In the genomic region with DNA sequence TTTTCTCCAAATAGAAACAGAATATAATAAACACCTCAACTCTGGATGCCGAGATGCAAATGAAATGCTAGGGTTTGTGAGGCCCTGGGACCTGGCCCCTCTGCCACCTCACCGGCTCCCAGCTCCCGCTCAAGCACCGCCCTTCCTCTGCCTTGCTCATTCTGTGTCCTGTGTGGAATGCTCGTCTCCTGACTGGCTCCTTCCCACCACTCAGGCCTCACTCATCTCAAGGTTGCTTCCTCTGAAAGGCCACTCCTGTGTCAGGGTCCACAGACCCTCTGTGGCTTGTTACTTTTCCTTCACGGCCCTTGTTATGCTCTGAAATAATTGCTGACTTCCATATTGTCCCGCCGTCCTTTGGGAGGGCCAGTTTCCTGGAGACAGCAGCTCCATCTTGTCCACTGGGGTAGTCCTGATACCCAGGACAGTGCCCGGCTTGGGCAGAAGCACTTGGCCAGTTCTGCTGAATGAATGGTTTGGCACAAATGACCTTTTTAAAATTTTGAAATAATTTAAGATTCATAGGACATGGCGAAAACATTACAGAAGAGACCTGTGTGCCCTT, we compare ENCODE assay signal across 4 cellular contexts.
TF ChIP-seq lines count a peak whose summit lies in the region.

No MANE protein-coding gene starts in this region.

TF ChIP-seq in SK-N-SH treated with all-trans-retinoic acid at 6 μM for 48 hours, 23 proteins besides CTCF, POLR2A, EP300 and RAD21 (continues in another document):
- TF ChIP-seq, protein P1, sequence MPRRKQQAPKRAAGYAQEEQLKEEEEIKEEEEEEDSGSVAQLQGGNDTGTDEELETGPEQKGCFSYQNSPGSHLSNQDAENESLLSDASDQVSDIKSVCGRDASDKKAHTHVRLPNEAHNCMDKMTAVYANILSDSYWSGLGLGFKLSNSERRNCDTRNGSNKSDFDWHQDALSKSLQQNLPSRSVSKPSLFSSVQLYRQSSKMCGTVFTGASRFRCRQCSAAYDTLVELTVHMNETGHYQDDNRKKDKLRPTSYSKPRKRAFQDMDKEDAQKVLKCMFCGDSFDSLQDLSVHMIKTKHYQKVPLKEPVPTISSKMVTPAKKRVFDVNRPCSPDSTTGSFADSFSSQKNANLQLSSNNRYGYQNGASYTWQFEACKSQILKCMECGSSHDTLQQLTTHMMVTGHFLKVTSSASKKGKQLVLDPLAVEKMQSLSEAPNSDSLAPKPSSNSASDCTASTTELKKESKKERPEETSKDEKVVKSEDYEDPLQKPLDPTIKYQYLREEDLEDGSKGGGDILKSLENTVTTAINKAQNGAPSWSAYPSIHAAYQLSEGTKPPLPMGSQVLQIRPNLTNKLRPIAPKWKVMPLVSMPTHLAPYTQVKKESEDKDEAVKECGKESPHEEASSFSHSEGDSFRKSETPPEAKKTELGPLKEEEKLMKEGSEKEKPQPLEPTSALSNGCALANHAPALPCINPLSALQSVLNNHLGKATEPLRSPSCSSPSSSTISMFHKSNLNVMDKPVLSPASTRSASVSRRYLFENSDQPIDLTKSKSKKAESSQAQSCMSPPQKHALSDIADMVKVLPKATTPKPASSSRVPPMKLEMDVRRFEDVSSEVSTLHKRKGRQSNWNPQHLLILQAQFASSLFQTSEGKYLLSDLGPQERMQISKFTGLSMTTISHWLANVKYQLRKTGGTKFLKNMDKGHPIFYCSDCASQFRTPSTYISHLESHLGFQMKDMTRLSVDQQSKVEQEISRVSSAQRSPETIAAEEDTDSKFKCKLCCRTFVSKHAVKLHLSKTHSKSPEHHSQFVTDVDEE (CRISPR knock-in tag; IDR thresholded peaks at IDR 0.05): no peak
- TF ChIP-seq ZNF565 (CRISPR knock-in tag; conservative IDR thresholded peaks at IDR 0.05; ENCODE audit: low read depth) (no peak), BACH2 (CRISPR knock-in tag; IDR thresholded peaks at IDR 0.05; ENCODE audit: borderline replicate concordance) (no peak), ARNTL (CRISPR knock-in tag; IDR thresholded peaks at IDR 0.05; ENCODE audit: borderline replicate concordance, low read depth) (no peak), SNAI2 (CRISPR knock-in tag; IDR thresholded peaks at IDR 0.05) (no peak), ZFP30 (CRISPR knock-in tag; IDR thresholded peaks at IDR 0.05) (no peak), ZFP3 (CRISPR knock-in tag; IDR thresholded peaks at IDR 0.05) (no peak), PPARA (CRISPR knock-in tag; IDR thresholded peaks at IDR 0.05; ENCODE audit: borderline replicate concordance) (no peak), RARB (CRISPR knock-in tag; IDR thresholded peaks at IDR 0.05) (no peak)
- TF ChIP-seq, protein P2, sequence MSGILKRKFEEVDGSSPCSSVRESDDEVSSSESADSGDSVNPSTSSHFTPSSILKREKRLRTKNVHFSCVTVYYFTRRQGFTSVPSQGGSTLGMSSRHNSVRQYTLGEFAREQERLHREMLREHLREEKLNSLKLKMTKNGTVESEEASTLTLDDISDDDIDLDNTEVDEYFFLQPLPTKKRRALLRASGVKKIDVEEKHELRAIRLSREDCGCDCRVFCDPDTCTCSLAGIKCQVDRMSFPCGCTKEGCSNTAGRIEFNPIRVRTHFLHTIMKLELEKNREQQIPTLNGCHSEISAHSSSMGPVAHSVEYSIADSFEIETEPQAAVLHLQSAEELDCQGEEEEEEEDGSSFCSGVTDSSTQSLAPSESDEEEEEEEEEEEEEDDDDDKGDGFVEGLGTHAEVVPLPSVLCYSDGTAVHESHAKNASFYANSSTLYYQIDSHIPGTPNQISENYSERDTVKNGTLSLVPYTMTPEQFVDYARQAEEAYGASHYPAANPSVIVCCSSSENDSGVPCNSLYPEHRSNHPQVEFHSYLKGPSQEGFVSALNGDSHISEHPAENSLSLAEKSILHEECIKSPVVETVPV (CRISPR knock-in tag; IDR thresholded peaks at IDR 0.05): no peak

TF ChIP-seq in SK-N-SH, 30 proteins besides CTCF, POLR2A, EP300 and RAD21 (continues in another document):
- TF ChIP-seq EZH2phosphoT487 (IDR thresholded peaks at IDR 0.05; ENCODE audit: borderline replicate concordance, low read depth) (no peak), YY1 (IDR thresholded peaks at IDR 0.05; ENCODE audit: low read depth) (no peak), JUND (IDR thresholded peaks at IDR 0.05) (no peak), FOXM1 (IDR thresholded peaks at IDR 0.05; ENCODE audit: low read depth) (no peak), RFX5 (IDR thresholded peaks at IDR 0.05; ENCODE audit: low read length) (no peak), NFIC (IDR thresholded peaks at IDR 0.05; ENCODE audit: borderline replicate concordance) (no peak), SMC3 (IDR thresholded peaks at IDR 0.05; ENCODE audit: low read depth, low read length) (no peak), GABPA (IDR thresholded peaks at IDR 0.05; ENCODE audit: low read depth) (no peak), NRF1 (IDR thresholded peaks at IDR 0.05; ENCODE audit: low read depth, low read length) (no peak)
- TF ChIP-seq, protein P3, sequence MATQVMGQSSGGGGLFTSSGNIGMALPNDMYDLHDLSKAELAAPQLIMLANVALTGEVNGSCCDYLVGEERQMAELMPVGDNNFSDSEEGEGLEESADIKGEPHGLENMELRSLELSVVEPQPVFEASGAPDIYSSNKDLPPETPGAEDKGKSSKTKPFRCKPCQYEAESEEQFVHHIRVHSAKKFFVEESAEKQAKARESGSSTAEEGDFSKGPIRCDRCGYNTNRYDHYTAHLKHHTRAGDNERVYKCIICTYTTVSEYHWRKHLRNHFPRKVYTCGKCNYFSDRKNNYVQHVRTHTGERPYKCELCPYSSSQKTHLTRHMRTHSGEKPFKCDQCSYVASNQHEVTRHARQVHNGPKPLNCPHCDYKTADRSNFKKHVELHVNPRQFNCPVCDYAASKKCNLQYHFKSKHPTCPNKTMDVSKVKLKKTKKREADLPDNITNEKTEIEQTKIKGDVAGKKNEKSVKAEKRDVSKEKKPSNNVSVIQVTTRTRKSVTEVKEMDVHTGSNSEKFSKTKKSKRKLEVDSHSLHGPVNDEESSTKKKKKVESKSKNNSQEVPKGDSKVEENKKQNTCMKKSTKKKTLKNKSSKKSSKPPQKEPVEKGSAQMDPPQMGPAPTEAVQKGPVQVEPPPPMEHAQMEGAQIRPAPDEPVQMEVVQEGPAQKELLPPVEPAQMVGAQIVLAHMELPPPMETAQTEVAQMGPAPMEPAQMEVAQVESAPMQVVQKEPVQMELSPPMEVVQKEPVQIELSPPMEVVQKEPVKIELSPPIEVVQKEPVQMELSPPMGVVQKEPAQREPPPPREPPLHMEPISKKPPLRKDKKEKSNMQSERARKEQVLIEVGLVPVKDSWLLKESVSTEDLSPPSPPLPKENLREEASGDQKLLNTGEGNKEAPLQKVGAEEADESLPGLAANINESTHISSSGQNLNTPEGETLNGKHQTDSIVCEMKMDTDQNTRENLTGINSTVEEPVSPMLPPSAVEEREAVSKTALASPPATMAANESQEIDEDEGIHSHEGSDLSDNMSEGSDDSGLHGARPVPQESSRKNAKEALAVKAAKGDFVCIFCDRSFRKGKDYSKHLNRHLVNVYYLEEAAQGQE (IDR thresholded peaks at IDR 0.05; ENCODE audit: low read depth, low read length): no peak
- TF ChIP-seq, protein P4, sequence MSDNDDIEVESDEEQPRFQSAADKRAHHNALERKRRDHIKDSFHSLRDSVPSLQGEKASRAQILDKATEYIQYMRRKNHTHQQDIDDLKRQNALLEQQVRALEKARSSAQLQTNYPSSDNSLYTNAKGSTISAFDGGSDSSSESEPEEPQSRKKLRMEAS (IDR thresholded peaks at IDR 0.05; ENCODE audit: low read depth): no peak

TF ChIP-seq in HepG2, 621 proteins besides CTCF, POLR2A, EP300 and RAD21 (continues in another document):
- TF ChIP-seq SRSF4 (IDR thresholded peaks at IDR 0.05; ENCODE audit: low read depth, low read length, poor library complexity, severe bottlenecking) (no peak), TBX2 (CRISPR knock-in tag; IDR thresholded peaks at IDR 0.05; ENCODE audit: borderline replicate concordance) (no peak), RFXANK (CRISPR knock-in tag; IDR thresholded peaks at IDR 0.05) (no peak), FIP1L1 (IDR thresholded peaks at IDR 0.05; ENCODE audit: borderline replicate concordance, insufficient read depth, low read depth, low read length) (no peak), SIN3A (IDR thresholded peaks at IDR 0.05; ENCODE audit: borderline replicate concordance, low read depth, low read length) (no peak), MBD4 (IDR thresholded peaks at IDR 0.05; ENCODE audit: borderline replicate concordance, low read length) (no peak)
- TF ChIP-seq, protein P5, sequence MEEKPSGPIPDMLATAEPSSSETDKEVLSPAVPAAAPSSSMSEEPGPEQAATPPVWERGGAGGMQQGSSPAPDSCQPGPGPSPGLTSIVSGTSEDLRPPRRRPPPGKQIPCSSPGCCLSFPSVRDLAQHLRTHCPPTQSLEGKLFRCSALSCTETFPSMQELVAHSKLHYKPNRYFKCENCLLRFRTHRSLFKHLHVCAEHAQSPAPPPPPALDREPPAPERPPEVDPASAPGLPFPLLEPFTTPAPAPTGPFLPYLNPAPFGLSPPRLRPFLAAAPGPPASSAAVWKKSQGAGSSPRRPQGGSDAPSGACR (CRISPR knock-in tag; IDR thresholded peaks at IDR 0.05): no peak
- TF ChIP-seq, protein P6, sequence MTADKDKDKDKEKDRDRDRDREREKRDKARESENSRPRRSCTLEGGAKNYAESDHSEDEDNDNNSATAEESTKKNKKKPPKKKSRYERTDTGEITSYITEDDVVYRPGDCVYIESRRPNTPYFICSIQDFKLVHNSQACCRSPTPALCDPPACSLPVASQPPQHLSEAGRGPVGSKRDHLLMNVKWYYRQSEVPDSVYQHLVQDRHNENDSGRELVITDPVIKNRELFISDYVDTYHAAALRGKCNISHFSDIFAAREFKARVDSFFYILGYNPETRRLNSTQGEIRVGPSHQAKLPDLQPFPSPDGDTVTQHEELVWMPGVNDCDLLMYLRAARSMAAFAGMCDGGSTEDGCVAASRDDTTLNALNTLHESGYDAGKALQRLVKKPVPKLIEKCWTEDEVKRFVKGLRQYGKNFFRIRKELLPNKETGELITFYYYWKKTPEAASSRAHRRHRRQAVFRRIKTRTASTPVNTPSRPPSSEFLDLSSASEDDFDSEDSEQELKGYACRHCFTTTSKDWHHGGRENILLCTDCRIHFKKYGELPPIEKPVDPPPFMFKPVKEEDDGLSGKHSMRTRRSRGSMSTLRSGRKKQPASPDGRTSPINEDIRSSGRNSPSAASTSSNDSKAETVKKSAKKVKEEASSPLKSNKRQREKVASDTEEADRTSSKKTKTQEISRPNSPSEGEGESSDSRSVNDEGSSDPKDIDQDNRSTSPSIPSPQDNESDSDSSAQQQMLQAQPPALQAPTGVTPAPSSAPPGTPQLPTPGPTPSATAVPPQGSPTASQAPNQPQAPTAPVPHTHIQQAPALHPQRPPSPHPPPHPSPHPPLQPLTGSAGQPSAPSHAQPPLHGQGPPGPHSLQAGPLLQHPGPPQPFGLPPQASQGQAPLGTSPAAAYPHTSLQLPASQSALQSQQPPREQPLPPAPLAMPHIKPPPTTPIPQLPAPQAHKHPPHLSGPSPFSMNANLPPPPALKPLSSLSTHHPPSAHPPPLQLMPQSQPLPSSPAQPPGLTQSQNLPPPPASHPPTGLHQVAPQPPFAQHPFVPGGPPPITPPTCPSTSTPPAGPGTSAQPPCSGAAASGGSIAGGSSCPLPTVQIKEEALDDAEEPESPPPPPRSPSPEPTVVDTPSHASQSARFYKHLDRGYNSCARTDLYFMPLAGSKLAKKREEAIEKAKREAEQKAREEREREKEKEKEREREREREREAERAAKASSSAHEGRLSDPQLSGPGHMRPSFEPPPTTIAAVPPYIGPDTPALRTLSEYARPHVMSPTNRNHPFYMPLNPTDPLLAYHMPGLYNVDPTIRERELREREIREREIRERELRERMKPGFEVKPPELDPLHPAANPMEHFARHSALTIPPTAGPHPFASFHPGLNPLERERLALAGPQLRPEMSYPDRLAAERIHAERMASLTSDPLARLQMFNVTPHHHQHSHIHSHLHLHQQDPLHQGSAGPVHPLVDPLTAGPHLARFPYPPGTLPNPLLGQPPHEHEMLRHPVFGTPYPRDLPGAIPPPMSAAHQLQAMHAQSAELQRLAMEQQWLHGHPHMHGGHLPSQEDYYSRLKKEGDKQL (CRISPR knock-in tag; IDR thresholded peaks at IDR 0.05; ENCODE audit: low read depth): no peak

TF ChIP-seq in H1, 55 proteins besides CTCF, POLR2A, EP300 and RAD21:
- TF ChIP-seq RXRA (IDR thresholded peaks at IDR 0.05; ENCODE audit: insufficient read depth, low read depth, low read length) (no peak), YY1 (IDR thresholded peaks at IDR 0.05; ENCODE audit: low read depth, low read length) (no peak), JUND (IDR thresholded peaks at IDR 0.05; ENCODE audit: low read length) (no peak), POU5F1 (IDR thresholded peaks at IDR 0.05; ENCODE audit: low read depth, low read length) (no peak), RBBP5 (IDR thresholded peaks at IDR 0.05; ENCODE audit: borderline replicate concordance, low read depth, low read length) (no peak), SUZ12 (IDR thresholded peaks at IDR 0.05; ENCODE audit: low read length) (no peak), SAP30 (IDR thresholded peaks at IDR 0.05; ENCODE audit: insufficient read depth, insufficient replicate concordance, low read length) (no peak), SIN3A (conservative IDR thresholded peaks at IDR 0.05 in 1 of 2, IDR thresholded peaks at IDR 0.05 in 1 of 2; ENCODE audit: low read depth in 1 of 2, low read length in 2 of 2) (no peak), JUN (IDR thresholded peaks at IDR 0.05; ENCODE audit: low read depth, low read length) (no peak), CREB1 (IDR thresholded peaks at IDR 0.05) (no peak), TAF7 (optimal IDR thresholded peaks at IDR 0.05; ENCODE audit: borderline replicate concordance, low read depth, low read length) (no peak), SP1 (IDR thresholded peaks at IDR 0.05; ENCODE audit: low read depth, low read length) (no peak), TBP (IDR thresholded peaks at IDR 0.05; ENCODE audit: low read depth, low read length) (no peak), NANOG (IDR thresholded peaks at IDR 0.05; ENCODE audit: insufficient read depth, low read depth, low read length, poor library complexity, severe bottlenecking) (no peak)
- TF ChIP-seq, protein P7, sequence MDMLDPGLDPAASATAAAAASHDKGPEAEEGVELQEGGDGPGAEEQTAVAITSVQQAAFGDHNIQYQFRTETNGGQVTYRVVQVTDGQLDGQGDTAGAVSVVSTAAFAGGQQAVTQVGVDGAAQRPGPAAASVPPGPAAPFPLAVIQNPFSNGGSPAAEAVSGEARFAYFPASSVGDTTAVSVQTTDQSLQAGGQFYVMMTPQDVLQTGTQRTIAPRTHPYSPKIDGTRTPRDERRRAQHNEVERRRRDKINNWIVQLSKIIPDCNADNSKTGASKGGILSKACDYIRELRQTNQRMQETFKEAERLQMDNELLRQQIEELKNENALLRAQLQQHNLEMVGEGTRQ (IDR thresholded peaks at IDR 0.05; ENCODE audit: low read length): no peak
- TF ChIP-seq, protein P8, sequence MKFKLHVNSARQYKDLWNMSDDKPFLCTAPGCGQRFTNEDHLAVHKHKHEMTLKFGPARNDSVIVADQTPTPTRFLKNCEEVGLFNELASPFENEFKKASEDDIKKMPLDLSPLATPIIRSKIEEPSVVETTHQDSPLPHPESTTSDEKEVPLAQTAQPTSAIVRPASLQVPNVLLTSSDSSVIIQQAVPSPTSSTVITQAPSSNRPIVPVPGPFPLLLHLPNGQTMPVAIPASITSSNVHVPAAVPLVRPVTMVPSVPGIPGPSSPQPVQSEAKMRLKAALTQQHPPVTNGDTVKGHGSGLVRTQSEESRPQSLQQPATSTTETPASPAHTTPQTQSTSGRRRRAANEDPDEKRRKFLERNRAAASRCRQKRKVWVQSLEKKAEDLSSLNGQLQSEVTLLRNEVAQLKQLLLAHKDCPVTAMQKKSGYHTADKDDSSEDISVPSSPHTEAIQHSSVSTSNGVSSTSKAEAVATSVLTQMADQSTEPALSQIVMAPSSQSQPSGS (IDR thresholded peaks at IDR 0.05; ENCODE audit: low read length): no peak
- TF ChIP-seq, protein P9, sequence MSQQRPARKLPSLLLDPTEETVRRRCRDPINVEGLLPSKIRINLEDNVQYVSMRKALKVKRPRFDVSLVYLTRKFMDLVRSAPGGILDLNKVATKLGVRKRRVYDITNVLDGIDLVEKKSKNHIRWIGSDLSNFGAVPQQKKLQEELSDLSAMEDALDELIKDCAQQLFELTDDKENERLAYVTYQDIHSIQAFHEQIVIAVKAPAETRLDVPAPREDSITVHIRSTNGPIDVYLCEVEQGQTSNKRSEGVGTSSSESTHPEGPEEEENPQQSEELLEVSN (IDR thresholded peaks at IDR 0.05): no peak
